In the genomic region with DNA sequence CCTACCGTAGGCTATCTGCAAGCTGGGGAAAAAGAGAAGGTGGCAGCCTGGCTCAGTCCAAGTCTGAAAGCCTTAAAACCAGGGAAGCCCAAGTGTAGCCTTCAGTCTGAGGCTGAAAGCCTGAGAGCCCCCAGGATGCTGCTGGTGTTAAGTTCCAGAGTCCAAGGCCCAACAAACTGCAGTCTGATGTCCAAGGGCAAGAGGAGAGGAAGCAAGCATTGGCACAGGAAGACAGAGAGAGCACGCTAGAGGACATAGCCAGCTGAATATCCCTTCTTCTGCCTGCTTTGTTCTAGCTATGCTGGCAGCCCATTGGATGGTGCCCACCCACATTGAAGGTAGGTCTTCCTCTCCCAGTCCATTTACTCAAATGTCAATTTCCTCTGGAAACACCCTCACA, we compare ENCODE assay signal across 29 cellular contexts.
"Had no signal": no experiment of that assay in that cellular context is flagged by ENCODE, and none has a peak within 500 bp of the region (broad histone marks: within the 10 kb centered on the region; RNA-seq: fewer than 3 reads in every experiment).

No MANE protein-coding gene starts in this region.

- H3K9me3 Mint-ChIP-seq: dendritic cell treated with granulocyte-macrophage colony-stimulating factor and Interleukin-4, amounts not matched to agents 40 ng/mL and 50 ng/mL, for 4 days; effector memory CD8-positive, alpha-beta T cell; endodermal cell had no signal

- H3K4me3 ChIP-seq: colonic mucosa, coronary artery, dorsolateral prefrontal cortex, esophagus muscularis mucosa, esophagus squamous epithelium, gastrocnemius medialis, gastroesophageal sphincter, heart left ventricle, heart right ventricle had no signal

- H3K36me3 ChIP-seq: colonic mucosa, esophagus muscularis mucosa, esophagus squamous epithelium, gastrocnemius medialis, gastroesophageal sphincter, heart left ventricle, heart right ventricle had no signal

- H3K27me3 ChIP-seq: colonic mucosa, dorsolateral prefrontal cortex, esophagus muscularis mucosa, esophagus squamous epithelium, foreskin keratinocyte, gastrocnemius medialis, gastroesophageal sphincter, heart left ventricle, heart right ventricle had no signal

- DNase-seq: colonic mucosa; cortex of kidney; dermis blood vessel endothelial cell; dorsolateral prefrontal cortex; effector CD4-positive, alpha-beta T cell; effector CD8-positive, alpha-beta T cell; effector memory CD4-positive, alpha-beta T cell; effector memory CD8-positive, alpha-beta T cell; endodermal cell; erythroblast; esophagus squamous epithelium; foreskin fibroblast; foreskin keratinocyte; foreskin melanocyte; gastrocnemius medialis; glutamatergic neuron; head of caudate nucleus; heart left ventricle; heart right ventricle had no signal

- H3K9me3 ChIP-seq: colonic mucosa, esophagus squamous epithelium, gastrocnemius medialis had no signal

- H3K4me1 Mint-ChIP-seq: endodermal cell had no signal

- H3K27ac Mint-ChIP-seq: dendritic cell treated with granulocyte-macrophage colony-stimulating factor and Interleukin-4, amounts not matched to agents 40 ng/mL and 50 ng/mL, for 4 days; effector memory CD8-positive, alpha-beta T cell; endodermal cell had no signal

- H3K4me3 Mint-ChIP-seq: dendritic cell treated with granulocyte-macrophage colony-stimulating factor and Interleukin-4, amounts not matched to agents 40 ng/mL and 50 ng/mL, for 4 days; effector memory CD8-positive, alpha-beta T cell; endodermal cell had no signal

- ATAC-seq: effector memory CD8-positive, alpha-beta T cell; esophagus mucosa; foreskin keratinocyte; gastrocnemius medialis; gastroesophageal sphincter; heart left ventricle; heart right ventricle had no signal

- H3K27ac ChIP-seq: colonic mucosa, coronary artery, dorsolateral prefrontal cortex, epithelial cell of prostate, esophagus muscularis mucosa, esophagus squamous epithelium, foreskin keratinocyte, gastrocnemius medialis, gastroesophageal sphincter, heart left ventricle, heart right ventricle had no signal

- H3K4me1 ChIP-seq: colonic mucosa, esophagus muscularis mucosa, gastrocnemius medialis, gastroesophageal sphincter, heart left ventricle, heart right ventricle had no signal

- FAIRE-seq: colon, endometrium, endothelial cell of umbilical vein, frontal cortex had no signal
